1 cellular context compared by ENCODE assay signal in the genomic region with DNA sequence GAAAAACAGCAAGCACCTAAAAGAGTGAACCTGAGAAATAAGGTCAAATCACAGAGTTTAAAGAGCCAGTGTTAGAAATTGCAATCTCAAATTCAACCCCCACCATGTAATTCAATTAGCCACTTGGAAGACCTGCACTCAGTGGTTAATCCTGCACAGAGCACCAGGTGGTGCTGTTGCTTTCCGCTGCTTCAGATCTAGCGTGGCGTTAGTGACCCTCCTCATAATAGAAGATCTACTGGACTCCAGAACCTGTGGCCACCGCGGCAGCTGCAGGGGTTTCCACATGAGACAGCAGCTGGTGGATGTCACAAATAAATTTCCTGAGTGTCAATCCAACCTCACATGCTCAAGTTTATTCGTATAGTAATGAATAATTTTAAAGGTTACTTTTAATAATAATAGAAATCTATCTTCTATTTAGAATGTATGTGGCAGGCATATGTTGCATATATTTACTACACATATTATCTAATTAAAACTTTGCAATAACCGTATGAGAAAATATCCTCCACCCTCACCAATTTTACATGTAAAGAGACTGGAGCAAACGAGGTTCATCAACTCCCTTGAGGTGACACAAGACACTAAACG.
TF ChIP-seq lines count a peak whose summit lies in the region.

No MANE protein-coding gene starts in this region.

TF ChIP-seq in GM23338, 12 proteins besides CTCF, POLR2A, EP300 and RAD21 (continued from another document):
- TF ChIP-seq, protein P1, sequence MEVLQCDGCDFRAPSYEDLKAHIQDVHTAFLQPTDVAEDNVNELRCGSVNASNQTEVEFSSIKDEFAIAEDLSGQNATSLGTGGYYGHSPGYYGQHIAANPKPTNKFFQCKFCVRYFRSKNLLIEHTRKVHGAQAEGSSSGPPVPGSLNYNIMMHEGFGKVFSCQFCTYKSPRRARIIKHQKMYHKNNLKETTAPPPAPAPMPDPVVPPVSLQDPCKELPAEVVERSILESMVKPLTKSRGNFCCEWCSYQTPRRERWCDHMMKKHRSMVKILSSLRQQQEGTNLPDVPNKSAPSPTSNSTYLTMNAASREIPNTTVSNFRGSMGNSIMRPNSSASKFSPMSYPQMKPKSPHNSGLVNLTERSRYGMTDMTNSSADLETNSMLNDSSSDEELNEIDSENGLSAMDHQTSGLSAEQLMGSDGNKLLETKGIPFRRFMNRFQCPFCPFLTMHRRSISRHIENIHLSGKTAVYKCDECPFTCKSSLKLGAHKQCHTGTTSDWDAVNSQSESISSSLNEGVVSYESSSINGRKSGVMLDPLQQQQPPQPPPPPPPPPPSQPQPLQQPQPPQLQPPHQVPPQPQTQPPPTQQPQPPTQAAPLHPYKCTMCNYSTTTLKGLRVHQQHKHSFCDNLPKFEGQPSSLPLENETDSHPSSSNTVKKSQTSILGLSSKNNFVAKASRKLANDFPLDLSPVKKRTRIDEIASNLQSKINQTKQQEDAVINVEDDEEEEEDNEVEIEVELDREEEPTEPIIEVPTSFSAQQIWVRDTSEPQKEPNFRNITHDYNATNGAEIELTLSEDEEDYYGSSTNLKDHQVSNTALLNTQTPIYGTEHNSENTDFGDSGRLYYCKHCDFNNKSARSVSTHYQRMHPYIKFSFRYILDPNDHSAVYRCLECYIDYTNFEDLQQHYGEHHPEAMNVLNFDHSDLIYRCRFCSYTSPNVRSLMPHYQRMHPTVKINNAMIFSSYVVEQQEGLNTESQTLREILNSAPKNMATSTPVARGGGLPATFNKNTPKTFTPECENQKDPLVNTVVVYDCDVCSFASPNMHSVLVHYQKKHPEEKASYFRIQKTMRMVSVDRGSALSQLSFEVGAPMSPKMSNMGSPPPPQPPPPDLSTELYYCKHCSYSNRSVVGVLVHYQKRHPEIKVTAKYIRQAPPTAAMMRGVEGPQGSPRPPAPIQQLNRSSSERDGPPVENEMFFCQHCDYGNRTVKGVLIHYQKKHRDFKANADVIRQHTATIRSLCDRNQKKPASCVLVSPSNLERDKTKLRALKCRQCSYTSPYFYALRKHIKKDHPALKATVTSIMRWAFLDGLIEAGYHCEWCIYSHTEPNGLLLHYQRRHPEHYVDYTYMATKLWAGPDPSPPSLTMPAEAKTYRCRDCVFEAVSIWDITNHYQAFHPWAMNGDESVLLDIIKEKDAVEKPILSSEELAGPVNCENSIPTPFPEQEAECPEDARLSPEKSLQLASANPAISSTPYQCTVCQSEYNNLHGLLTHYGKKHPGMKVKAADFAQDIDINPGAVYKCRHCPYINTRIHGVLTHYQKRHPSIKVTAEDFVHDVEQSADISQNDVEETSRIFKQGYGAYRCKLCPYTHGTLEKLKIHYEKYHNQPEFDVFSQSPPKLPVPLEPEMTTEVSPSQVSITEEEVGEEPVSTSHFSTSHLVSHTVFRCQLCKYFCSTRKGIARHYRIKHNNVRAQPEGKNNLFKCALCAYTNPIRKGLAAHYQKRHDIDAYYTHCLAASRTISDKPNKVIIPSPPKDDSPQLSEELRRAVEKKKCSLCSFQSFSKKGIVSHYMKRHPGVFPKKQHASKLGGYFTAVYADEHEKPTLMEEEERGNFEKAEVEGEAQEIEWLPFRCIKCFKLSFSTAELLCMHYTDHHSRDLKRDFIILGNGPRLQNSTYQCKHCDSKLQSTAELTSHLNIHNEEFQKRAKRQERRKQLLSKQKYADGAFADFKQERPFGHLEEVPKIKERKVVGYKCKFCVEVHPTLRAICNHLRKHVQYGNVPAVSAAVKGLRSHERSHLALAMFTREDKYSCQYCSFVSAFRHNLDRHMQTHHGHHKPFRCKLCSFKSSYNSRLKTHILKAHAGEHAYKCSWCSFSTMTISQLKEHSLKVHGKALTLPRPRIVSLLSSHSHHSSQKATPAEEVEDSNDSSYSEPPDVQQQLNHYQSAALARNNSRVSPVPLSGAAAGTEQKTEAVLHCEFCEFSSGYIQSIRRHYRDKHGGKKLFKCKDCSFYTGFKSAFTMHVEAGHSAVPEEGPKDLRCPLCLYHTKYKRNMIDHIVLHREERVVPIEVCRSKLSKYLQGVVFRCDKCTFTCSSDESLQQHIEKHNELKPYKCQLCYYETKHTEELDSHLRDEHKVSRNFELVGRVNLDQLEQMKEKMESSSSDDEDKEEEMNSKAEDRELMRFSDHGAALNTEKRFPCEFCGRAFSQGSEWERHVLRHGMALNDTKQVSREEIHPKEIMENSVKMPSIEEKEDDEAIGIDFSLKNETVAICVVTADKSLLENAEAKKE (CRISPR knock-in tag; IDR thresholded peaks at IDR 0.05), result no peak
- TF ChIP-seq ZNF331 (CRISPR knock-in tag; IDR thresholded peaks at IDR 0.05; ENCODE audit: low read depth), result no peak
- TF ChIP-seq STAT1 (IDR thresholded peaks at IDR 0.05; ENCODE audit: unreplicated experiment), result no peak
- TF ChIP-seq POLR2AphosphoS5 (IDR thresholded peaks at IDR 0.05; ENCODE audit: low read depth), result no peak
- TF ChIP-seq, protein P2, sequence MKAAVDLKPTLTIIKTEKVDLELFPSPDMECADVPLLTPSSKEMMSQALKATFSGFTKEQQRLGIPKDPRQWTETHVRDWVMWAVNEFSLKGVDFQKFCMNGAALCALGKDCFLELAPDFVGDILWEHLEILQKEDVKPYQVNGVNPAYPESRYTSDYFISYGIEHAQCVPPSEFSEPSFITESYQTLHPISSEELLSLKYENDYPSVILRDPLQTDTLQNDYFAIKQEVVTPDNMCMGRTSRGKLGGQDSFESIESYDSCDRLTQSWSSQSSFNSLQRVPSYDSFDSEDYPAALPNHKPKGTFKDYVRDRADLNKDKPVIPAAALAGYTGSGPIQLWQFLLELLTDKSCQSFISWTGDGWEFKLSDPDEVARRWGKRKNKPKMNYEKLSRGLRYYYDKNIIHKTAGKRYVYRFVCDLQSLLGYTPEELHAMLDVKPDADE (IDR thresholded peaks at IDR 0.05), result no peak
